Comparison of ENCODE assay signal across 16 cellular contexts in the genomic region with DNA sequence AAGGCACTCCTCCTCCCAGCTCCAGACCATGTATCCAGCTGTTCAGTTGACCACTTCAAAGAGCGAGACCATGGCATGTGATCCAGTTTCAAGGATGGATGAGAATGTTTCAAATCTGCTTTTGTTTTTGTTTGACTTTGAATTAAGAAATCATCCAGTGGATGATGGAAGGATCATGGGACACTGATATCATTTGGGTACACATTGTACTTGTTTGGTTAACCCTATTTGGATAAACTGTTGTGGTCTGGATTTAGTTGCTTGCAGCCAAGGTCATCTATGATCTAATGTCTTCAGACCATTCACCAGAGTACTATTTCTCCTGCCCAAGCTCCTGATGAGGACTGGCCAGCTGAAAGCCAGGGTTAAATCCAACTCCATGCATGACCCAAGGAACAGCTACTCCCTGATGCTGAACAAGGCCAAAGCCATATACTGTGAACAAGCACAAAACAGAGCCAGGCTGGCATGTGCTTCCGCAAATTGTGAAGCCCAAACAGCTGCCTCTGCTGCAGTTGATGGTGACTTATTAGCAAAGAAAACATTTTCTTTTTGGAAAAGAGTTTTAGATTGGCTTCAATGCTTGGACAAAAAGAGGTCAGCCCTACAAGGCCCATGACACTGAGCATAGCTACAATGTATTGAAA. TPM values are rescaled to one million over a fixed set of nuclear protein-coding genes. Genes with fewer than 3 reads are reported as not detected.
DNase-seq lines count a peak whose midpoint lies in the region; TF ChIP-seq lines count a peak whose summit lies in the region.
"Had no signal": no experiment of that assay in that cellular context is flagged by ENCODE, and none has a peak within 500 bp of the region (broad histone marks: within the 10 kb centered on the region; RNA-seq: fewer than 3 reads in every experiment).

No MANE protein-coding gene starts in this region.

- WGBS in testis, 2 donors, result 39 to 75% methylated on average over 2 of the region's 2 CpGs

- in situ Hi-C loops in astrocyte of the cerebellum (cut with HindIII; ENCODE audit: low sequenced_read_pairs), result no loop called here

- no peak for TF ChIP-seq CTCF in astrocyte of the cerebellum (IDR thresholded peaks at IDR 0.05; ENCODE audit: low read depth, low read length, missing control alignments)
- TF ChIP-seq CTCF in choroid plexus epithelial cell (conservative IDR thresholded peaks at IDR 0.05; ENCODE audit: low read depth, low read length), result no peak
- no peak for TF ChIP-seq CTCF in testis (IDR thresholded peaks at IDR 0.05)

- peaks cover 5% of the 10 kb centered on the region for H3K4me1 ChIP-seq in testis
- H3K4me1 ChIP-seq: BE2C had no signal

- no peak overlapping the region for H3K27ac ChIP-seq in testis
- H3K27ac ChIP-seq: A549, C4-2B, HL-60 had no signal

- H3K4me3 ChIP-seq in astrocyte of the cerebellum (ENCODE audit: low read depth, low read length), result no peak overlapping the region
- no peak overlapping the region for H3K4me3 ChIP-seq in choroid plexus epithelial cell (ENCODE audit: low read depth, low read length)
- no peak overlapping the region for H3K4me3 ChIP-seq in testis
- H3K4me3 ChIP-seq: A549 had no signal

- DNase-seq in astrocyte of the cerebellum (ENCODE audit: low read depth) (peak; percentile 11), choroid plexus epithelial cell (ENCODE audit: low read depth) (peak; percentile 3), foreskin melanocyte (peak; percentile 23), testis (peak; percentile 38), NOMO-1 (lab: John Stamatoyannopoulos, UW; ENCODE audit: unreplicated experiment in 2 of 2) (no peak), NCI-H128 (lab: John Stamatoyannopoulos, UW; ENCODE audit: unreplicated experiment) (no peak)
- no peak for DNase-seq in stimulated activated CD4-positive, alpha-beta T cell treated with anti-CD3 and anti-CD28 coated beads, Interleukin-12 subunit alpha, Interleukin-12 subunit beta, amount 100 ng/mL, for 4 hours
- DNase-seq: BE2C; CD4-positive, alpha-beta memory T cell; DND-41; GF-D8; HCEC 1CT; HFFc6 had no signal

- intact Hi-C loops in testis (cut with DNase I; ENCODE audit: low total_unique reads), result loop anchor here (10.0 kb wide), 1 partner anchor 228 kb away; no protein-coding TSS in a partner anchor

- no peaks in the 10 kb centered on the region for H3K9me3 ChIP-seq in testis
- H3K9me3 ChIP-seq: BE2C had no signal

- H3K36me3 ChIP-seq in testis (ENCODE audit: low read depth, missing control alignments), result no peaks in the 10 kb centered on the region
- H3K36me3 ChIP-seq: BE2C had no signal

- no peak for TF ChIP-seq POLR2A in testis (IDR thresholded peaks at IDR 0.05)

- no peaks in the 10 kb centered on the region for H3K27me3 ChIP-seq in testis
- H3K27me3 ChIP-seq: BE2C had no signal

RNA-seq across cellular contexts. Expression of a gene that starts 5.2 kb away (rescaled TPM):
- 10 to 100 TPM; 12.4 to 17.8 TPM for total RNA-seq in testis
- 6.8 TPM for polyA plus RNA-seq in testis (ENCODE audit: insufficient read depth, low read depth, low replicate concordance)
- total RNA-seq: HFFc6 had no signal

Comparison
In these comparisons a context has a peak if more than half of its experiments do, and no peak if none do; other contexts are left out.
1. DNase-seq: peak in astrocyte of the cerebellum (single experiment), choroid plexus epithelial cell (single experiment), foreskin melanocyte (single experiment) and testis (single experiment); none in NOMO-1 (0 of 2), NCI-H128 (single experiment) and stimulated activated CD4-positive, alpha-beta T cell treated with anti-CD3 and anti-CD28 coated beads, Interleukin-12 subunit alpha, Interleukin-12 subunit beta, amount 100 ng/mL, for 4 hours (single experiment).